ENCODE assay signal across 25 cellular contexts in the genomic region with DNA sequence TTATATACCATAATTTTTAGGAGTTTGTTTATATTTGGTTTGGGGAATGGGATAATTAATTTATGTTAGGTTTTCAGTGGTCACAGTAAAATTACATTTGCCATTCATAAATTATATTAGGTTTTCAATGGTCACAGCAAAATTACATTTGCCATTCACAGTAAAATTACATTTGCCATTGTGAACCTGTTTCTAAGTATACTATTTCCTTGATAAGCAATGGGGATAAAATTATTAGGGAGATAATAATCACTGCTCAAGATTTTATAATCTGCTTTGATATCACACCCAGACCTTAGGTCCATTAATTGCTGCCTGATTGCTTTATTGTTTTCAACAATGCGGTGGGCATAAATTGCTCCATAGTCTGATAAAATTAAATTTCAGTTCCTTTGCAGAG.
"Had no signal": no experiment of that assay in that cellular context is flagged by ENCODE, and none has a peak within 500 bp of the region (broad histone marks: within the 10 kb centered on the region; RNA-seq: fewer than 3 reads in every experiment).

No MANE protein-coding gene starts in this region.

- ATAC-seq: effector memory CD8-positive, alpha-beta T cell; esophagus mucosa; foreskin keratinocyte; gastrocnemius medialis; gastroesophageal sphincter; heart left ventricle had no signal

- DNase-seq: colonic mucosa; cortex of kidney; dermis blood vessel endothelial cell; dorsolateral prefrontal cortex; effector CD4-positive, alpha-beta T cell; effector CD8-positive, alpha-beta T cell; effector memory CD4-positive, alpha-beta T cell; effector memory CD8-positive, alpha-beta T cell; endodermal cell; erythroblast; esophagus squamous epithelium; foreskin fibroblast; foreskin keratinocyte; foreskin melanocyte; gastrocnemius medialis; glutamatergic neuron; head of caudate nucleus; heart left ventricle; heart right ventricle had no signal

- H2AFZ ChIP-seq: hepatocyte had no signal

- H3K9me3 ChIP-seq: colonic mucosa, esophagus muscularis mucosa, esophagus squamous epithelium, gastrocnemius medialis, gastroesophageal sphincter, heart left ventricle, heart right ventricle had no signal

- H3K27ac ChIP-seq: colonic mucosa, coronary artery, epithelial cell of prostate, esophagus muscularis mucosa, esophagus squamous epithelium, foreskin keratinocyte, gastrocnemius medialis, gastroesophageal sphincter, heart left ventricle, heart right ventricle, hepatocyte had no signal

- H3K36me3 ChIP-seq: colonic mucosa, esophagus muscularis mucosa, esophagus squamous epithelium, gastrocnemius medialis, gastroesophageal sphincter, heart left ventricle, heart right ventricle had no signal

- H3K4me2 ChIP-seq: hepatocyte had no signal

- H3K4me3 ChIP-seq: colonic mucosa, coronary artery, dorsolateral prefrontal cortex, esophagus muscularis mucosa, esophagus squamous epithelium, gastrocnemius medialis, gastroesophageal sphincter, heart left ventricle, heart right ventricle, hepatocyte had no signal

- H3K27me3 ChIP-seq: colonic mucosa, dorsolateral prefrontal cortex, esophagus muscularis mucosa, esophagus squamous epithelium, foreskin keratinocyte, gastrocnemius medialis, gastroesophageal sphincter, heart left ventricle, heart right ventricle, hepatocyte had no signal

- H3K79me2 ChIP-seq: hepatocyte had no signal

- H3K4me1 ChIP-seq: colonic mucosa, esophagus muscularis mucosa, esophagus squamous epithelium, foreskin keratinocyte, gastrocnemius medialis, gastroesophageal sphincter, heart left ventricle, heart right ventricle had no signal
